In the genomic region with DNA sequence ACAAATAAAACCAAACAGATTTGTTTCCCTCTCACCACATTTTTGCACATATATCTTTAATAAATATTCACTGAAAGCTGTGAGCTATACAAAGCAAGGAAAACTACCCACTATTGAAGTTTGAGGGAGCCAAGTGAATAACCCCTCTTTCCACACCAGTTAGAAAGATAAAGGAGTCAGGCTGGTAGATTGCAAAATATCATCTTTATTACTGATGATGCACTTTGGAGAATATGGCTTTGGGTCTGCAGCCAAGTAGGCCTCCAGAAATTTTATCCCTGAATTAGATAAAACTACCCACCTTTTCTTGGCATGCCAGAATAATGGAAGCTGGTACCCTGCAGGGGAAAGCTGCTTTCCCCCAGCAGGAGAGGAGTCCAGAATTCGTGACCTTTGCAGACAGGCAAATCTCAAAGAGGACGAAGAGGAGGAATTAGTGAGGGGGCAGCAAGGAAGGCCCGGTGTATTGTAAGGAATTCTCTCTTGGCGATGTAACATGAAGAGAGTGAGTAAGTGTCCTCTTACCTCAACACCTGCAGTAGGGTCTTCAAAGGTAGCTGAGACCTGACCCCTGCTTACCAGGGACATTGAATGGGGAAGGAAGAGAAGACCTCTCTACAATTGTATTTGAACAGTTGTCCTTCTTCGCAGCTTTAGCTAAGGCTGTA, we compare ENCODE assay signal across 15 cellular contexts.
DNase-seq lines count a peak whose midpoint lies in the region; TF ChIP-seq lines count a peak whose summit lies in the region.
"Had no signal": no experiment of that assay in that cellular context is flagged by ENCODE, and none has a peak within 500 bp of the region (broad histone marks: within the 10 kb centered on the region; RNA-seq: fewer than 3 reads in every experiment).

No MANE protein-coding gene starts in this region.

- H3K36me3 ChIP-seq in BLaER1: peaks cover 19% of the 10 kb centered on the region
- H3K36me3 ChIP-seq: vagina, WERI-Rb-1 had no signal

- no peak overlapping the region for H3K4me3 ChIP-seq in BLaER1
- H3K4me3 ChIP-seq in choroid plexus epithelial cell (ENCODE audit: low read depth, low read length): no peak overlapping the region
- H3K4me3 ChIP-seq: coronary artery, GM12878, vagina had no signal

- H3K4me1 ChIP-seq in BLaER1: peaks cover 94% of the 10 kb centered on the region

- H3K4me1 Mint-ChIP-seq in HFFc6 (ENCODE audit: low read depth) (peaks cover 75% of the 10 kb centered on the region), nephron (peaks cover 48% of the 10 kb centered on the region)

- H3K9me3 ChIP-seq in BLaER1: no peaks in the 10 kb centered on the region
- H3K9me3 ChIP-seq: vagina had no signal

- peaks cover 50% of the 10 kb centered on the region for H4K20me1 ChIP-seq in BLaER1

- no peak for DNase-seq in HFFc6
- DNase-seq in choroid plexus epithelial cell (ENCODE audit: low read depth): peak; percentile 35
- DNase-seq in NCI-H187 (lab: John Stamatoyannopoulos, UW): no peak
- no peak for DNase-seq in OCI-M1 (lab: John Stamatoyannopoulos, UW)
- no peak for DNase-seq in cerebellar nuclear complex (lab: John Stamatoyannopoulos, UW)
- DNase-seq in ecto neural progenitor cell (ENCODE audit: low spot score): no peak
- DNase-seq: NCI-H1436 treated with DMSO at 0.1 percent for 48 hours, NCI-H446 treated with DMSO at 0.1 percent for 48 hours, retina, WERI-Rb-1 had no signal

- no peak for TF ChIP-seq CTCF in HFFc6 (IDR thresholded peaks at IDR 0.05)
- no peak for TF ChIP-seq CTCF in choroid plexus epithelial cell (conservative IDR thresholded peaks at IDR 0.05; ENCODE audit: low read depth, low read length)
- no peak for TF ChIP-seq CTCF in nephron (IDR thresholded peaks at IDR 0.05; ENCODE audit: unreplicated experiment in 3 of 3)

- no peak overlapping the region for H3K9ac ChIP-seq in BLaER1

- H3K36me3 Mint-ChIP-seq in HFFc6 (ENCODE audit: low read depth) (no peaks in the 10 kb centered on the region), nephron (ENCODE audit: low read depth) (no peaks in the 10 kb centered on the region)

- H3K27me3 Mint-ChIP-seq in HFFc6 (ENCODE audit: insufficient read depth) (no peaks in the 10 kb centered on the region; the same call in 1 of the 2 replicates), nephron (ENCODE audit: low read depth) (no peaks in the 10 kb centered on the region)

- no peaks in the 10 kb centered on the region for H3K9me3 Mint-ChIP-seq in HFFc6
- H3K9me3 Mint-ChIP-seq in nephron: no peaks in the 10 kb centered on the region

- H3K27ac Mint-ChIP-seq in HFFc6 (peak overlapping the region; percentile 97), nephron (peak overlapping the region; percentile 90 to 97 (median 90))

- H3K27ac ChIP-seq in BLaER1: peak overlapping the region; percentile 72; the same call in 1 of the 2 replicates
- H3K27ac ChIP-seq: vagina, WERI-Rb-1 had no signal

- H3K27me3 ChIP-seq in BLaER1: no peaks in the 10 kb centered on the region
- H3K27me3 ChIP-seq: vagina had no signal

- H3K4me3 Mint-ChIP-seq in HFFc6 (no peak overlapping the region; the same call in 1 of the 2 replicates), nephron (no peak overlapping the region)

- H3K4me2 ChIP-seq in BLaER1: peak overlapping the region; percentile 88
